Comparison of ENCODE assay signal across 1 cellular context in the genomic region with DNA sequence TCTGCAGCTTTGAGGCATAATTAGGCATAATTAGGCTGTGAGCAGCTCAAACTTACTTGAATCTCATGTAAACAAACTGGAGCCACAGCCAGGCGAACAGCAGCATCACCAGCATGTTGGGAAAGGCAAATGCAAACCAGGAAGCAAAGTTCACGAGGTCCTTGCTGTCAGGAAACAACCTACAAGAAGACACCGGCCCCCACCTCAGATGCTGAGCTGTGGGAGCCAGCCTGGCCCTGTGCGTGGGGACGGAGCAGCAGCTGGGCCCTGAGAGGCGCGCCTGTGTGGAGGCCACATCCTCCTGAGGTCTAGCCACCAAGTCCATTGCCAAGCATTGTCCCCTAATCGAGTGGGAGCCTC.
TF ChIP-seq lines count a peak whose summit lies in the region.

No MANE protein-coding gene starts in this region.

TF ChIP-seq in HepG2, 621 proteins besides CTCF, POLR2A, EP300 and RAD21 (continued from another document and continues in another):
- no peak for TF ChIP-seq BCLAF1 (IDR thresholded peaks at IDR 0.05)
- TF ChIP-seq TAF1 (CRISPR knock-in tag; IDR thresholded peaks at IDR 0.05) = no peak; the same call in 1 of the 2 replicates
- no peak for TF ChIP-seq ZNF652 (CRISPR knock-in tag; IDR thresholded peaks at IDR 0.05; ENCODE audit: borderline replicate concordance, low read depth)
- TF ChIP-seq FIP1L1 (IDR thresholded peaks at IDR 0.05; ENCODE audit: borderline replicate concordance, insufficient read depth, low read depth, low read length) = 0 out of 2 replicates have a peak, but pooled peaks have one; percentile 37
- peak; percentile 61; the same call in 1 of the 2 replicates for TF ChIP-seq HNF4A (CRISPR knock-in tag; IDR thresholded peaks at IDR 0.05)
- TF ChIP-seq IRX3 (CRISPR knock-in tag; IDR thresholded peaks at IDR 0.05; ENCODE audit: borderline replicate concordance, low read depth) = no peak
- TF ChIP-seq MBNL3 (CRISPR knock-in tag; conservative IDR thresholded peaks at IDR 0.05) = no peak
- TF ChIP-seq ZNF674 (CRISPR knock-in tag; IDR thresholded peaks at IDR 0.05; ENCODE audit: low read depth) = no peak
- TF ChIP-seq CCAR2 (optimal IDR thresholded peaks at IDR 0.05; ENCODE audit: low read depth, low read length) = no peak
- no peak for TF ChIP-seq ZNF274 (CRISPR knock-in tag; IDR thresholded peaks at IDR 0.05)
- no peak for TF ChIP-seq ZBTB46 (CRISPR knock-in tag; IDR thresholded peaks at IDR 0.05; ENCODE audit: borderline replicate concordance)
- no peak for TF ChIP-seq ZSCAN29 (CRISPR knock-in tag; conservative IDR thresholded peaks at IDR 0.05)
- TF ChIP-seq, protein P1, sequence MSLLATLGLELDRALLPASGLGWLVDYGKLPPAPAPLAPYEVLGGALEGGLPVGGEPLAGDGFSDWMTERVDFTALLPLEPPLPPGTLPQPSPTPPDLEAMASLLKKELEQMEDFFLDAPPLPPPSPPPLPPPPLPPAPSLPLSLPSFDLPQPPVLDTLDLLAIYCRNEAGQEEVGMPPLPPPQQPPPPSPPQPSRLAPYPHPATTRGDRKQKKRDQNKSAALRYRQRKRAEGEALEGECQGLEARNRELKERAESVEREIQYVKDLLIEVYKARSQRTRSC (CRISPR knock-in tag; IDR thresholded peaks at IDR 0.05; ENCODE audit: low read depth) = no peak
- no peak for TF ChIP-seq ZNF24 (IDR thresholded peaks at IDR 0.05)
- TF ChIP-seq ZNF724P (CRISPR knock-in tag; IDR thresholded peaks at IDR 0.05; ENCODE audit: borderline replicate concordance) = no peak
- TF ChIP-seq, protein P2, sequence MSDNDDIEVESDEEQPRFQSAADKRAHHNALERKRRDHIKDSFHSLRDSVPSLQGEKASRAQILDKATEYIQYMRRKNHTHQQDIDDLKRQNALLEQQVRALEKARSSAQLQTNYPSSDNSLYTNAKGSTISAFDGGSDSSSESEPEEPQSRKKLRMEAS (IDR thresholded peaks at IDR 0.05) = peak; percentile 43; the same call in 1 of the 2 replicates
- TF ChIP-seq NR2F6 (IDR thresholded peaks at IDR 0.05) = no peak
- TF ChIP-seq NR2F6 (CRISPR knock-in tag; IDR thresholded peaks at IDR 0.05) = no peak
- TF ChIP-seq ZFP90 (CRISPR knock-in tag; IDR thresholded peaks at IDR 0.05; ENCODE audit: borderline replicate concordance) = no peak
- TF ChIP-seq SIN3B (IDR thresholded peaks at IDR 0.05; ENCODE audit: low read length) = no peak
- no peak for TF ChIP-seq EHMT2 (IDR thresholded peaks at IDR 0.05; ENCODE audit: borderline replicate concordance, low read depth, low read length)
- no peak for TF ChIP-seq HOXA7 (CRISPR knock-in tag; IDR thresholded peaks at IDR 0.05)
- no peak for TF ChIP-seq ZNF780A (CRISPR knock-in tag; IDR thresholded peaks at IDR 0.05)
- TF ChIP-seq, protein P3, sequence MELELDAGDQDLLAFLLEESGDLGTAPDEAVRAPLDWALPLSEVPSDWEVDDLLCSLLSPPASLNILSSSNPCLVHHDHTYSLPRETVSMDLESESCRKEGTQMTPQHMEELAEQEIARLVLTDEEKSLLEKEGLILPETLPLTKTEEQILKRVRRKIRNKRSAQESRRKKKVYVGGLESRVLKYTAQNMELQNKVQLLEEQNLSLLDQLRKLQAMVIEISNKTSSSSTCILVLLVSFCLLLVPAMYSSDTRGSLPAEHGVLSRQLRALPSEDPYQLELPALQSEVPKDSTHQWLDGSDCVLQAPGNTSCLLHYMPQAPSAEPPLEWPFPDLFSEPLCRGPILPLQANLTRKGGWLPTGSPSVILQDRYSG (CRISPR knock-in tag; IDR thresholded peaks at IDR 0.05) = no peak
- no peak for TF ChIP-seq ZNF879 (CRISPR knock-in tag; IDR thresholded peaks at IDR 0.05)
- TF ChIP-seq SETDB1 (CRISPR knock-in tag; IDR thresholded peaks at IDR 0.05; ENCODE audit: borderline replicate concordance) = no peak
- no peak for TF ChIP-seq PBX2 (CRISPR knock-in tag; IDR thresholded peaks at IDR 0.05)
- no peak for TF ChIP-seq RXRB (CRISPR knock-in tag; IDR thresholded peaks at IDR 0.05; ENCODE audit: borderline replicate concordance)
- TF ChIP-seq, protein P4, sequence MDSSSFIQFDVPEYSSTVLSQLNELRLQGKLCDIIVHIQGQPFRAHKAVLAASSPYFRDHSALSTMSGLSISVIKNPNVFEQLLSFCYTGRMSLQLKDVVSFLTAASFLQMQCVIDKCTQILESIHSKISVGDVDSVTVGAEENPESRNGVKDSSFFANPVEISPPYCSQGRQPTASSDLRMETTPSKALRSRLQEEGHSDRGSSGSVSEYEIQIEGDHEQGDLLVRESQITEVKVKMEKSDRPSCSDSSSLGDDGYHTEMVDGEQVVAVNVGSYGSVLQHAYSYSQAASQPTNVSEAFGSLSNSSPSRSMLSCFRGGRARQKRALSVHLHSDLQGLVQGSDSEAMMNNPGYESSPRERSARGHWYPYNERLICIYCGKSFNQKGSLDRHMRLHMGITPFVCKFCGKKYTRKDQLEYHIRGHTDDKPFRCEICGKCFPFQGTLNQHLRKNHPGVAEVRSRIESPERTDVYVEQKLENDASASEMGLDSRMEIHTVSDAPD (CRISPR knock-in tag; IDR thresholded peaks at IDR 0.05) = no peak
- TF ChIP-seq, protein P5, sequence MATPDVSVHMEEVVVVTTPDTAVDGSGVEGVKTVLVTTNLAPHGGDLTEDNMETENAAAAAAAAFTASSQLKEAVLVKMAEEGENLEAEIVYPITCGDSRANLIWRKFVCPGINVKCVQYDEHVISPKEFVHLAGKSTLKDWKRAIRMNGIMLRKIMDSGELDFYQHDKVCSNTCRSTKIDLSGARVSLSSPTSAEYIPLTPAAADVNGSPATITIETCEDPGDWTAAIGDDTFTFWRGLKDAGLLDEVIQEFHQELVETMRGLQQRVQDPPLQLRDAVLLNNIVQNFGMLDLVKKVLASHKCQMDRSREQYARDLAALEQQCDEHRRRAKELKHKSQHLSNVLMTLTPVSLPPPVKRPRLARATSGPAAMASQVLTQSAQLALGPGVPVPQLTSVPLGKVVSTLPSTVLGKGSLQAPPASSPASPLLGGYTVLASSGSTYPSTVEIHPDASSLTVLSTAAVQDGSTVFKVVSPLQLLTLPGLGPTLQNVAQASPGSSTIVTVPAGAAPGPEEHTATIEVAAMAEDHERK (CRISPR knock-in tag; IDR thresholded peaks at IDR 0.05; ENCODE audit: low read depth) = no peak
- TF ChIP-seq SMARCE1 (IDR thresholded peaks at IDR 0.05; ENCODE audit: borderline replicate concordance) = no peak
- TF ChIP-seq ZNF232 (CRISPR knock-in tag; IDR thresholded peaks at IDR 0.05; ENCODE audit: borderline replicate concordance) = no peak
- no peak for TF ChIP-seq PTBP1 (IDR thresholded peaks at IDR 0.05; ENCODE audit: low read depth, low read length, poor library complexity, severe bottlenecking)
- TF ChIP-seq SRF (IDR thresholded peaks at IDR 0.05; ENCODE audit: low read depth, low read length) = no peak
- TF ChIP-seq KLF13 (CRISPR knock-in tag; IDR thresholded peaks at IDR 0.05) = no peak
- no peak for TF ChIP-seq ZNF580 (CRISPR knock-in tag; IDR thresholded peaks at IDR 0.05; ENCODE audit: borderline replicate concordance, low read depth)
- TF ChIP-seq MIER2 (CRISPR knock-in tag; IDR thresholded peaks at IDR 0.05) = no peak
- TF ChIP-seq ZNF33B (CRISPR knock-in tag; IDR thresholded peaks at IDR 0.05) = no peak
- TF ChIP-seq, protein P6, sequence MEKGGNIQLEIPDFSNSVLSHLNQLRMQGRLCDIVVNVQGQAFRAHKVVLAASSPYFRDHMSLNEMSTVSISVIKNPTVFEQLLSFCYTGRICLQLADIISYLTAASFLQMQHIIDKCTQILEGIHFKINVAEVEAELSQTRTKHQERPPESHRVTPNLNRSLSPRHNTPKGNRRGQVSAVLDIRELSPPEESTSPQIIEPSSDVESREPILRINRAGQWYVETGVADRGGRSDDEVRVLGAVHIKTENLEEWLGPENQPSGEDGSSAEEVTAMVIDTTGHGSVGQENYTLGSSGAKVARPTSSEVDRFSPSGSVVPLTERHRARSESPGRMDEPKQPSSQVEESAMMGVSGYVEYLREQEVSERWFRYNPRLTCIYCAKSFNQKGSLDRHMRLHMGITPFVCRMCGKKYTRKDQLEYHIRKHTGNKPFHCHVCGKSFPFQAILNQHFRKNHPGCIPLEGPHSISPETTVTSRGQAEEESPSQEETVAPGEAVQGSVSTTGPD (CRISPR knock-in tag; IDR thresholded peaks at IDR 0.05) = no peak
- no peak for TF ChIP-seq DNMT3B (CRISPR knock-in tag; conservative IDR thresholded peaks at IDR 0.05)
- TF ChIP-seq KDM6A (CRISPR knock-in tag; IDR thresholded peaks at IDR 0.05; ENCODE audit: low read depth) = no peak
- no peak for TF ChIP-seq ZMAT3 (CRISPR knock-in tag; conservative IDR thresholded peaks at IDR 0.05)
- no peak for TF ChIP-seq AHR (CRISPR knock-in tag; IDR thresholded peaks at IDR 0.05)
- TF ChIP-seq RBM39 (IDR thresholded peaks at IDR 0.05; ENCODE audit: low read depth, low read length, poor library complexity, severe bottlenecking) = no peak
- TF ChIP-seq IKZF4 (CRISPR knock-in tag; IDR thresholded peaks at IDR 0.05; ENCODE audit: borderline replicate concordance, low read depth, not compliant biosample characterization) = no peak
- TF ChIP-seq KAT2B (IDR thresholded peaks at IDR 0.05; ENCODE audit: borderline replicate concordance, low read depth, low read length) = no peak
- TF ChIP-seq AGO1 (IDR thresholded peaks at IDR 0.05; ENCODE audit: low read depth, low read length, poor library complexity, severe bottlenecking) = no peak
- no peak for TF ChIP-seq ZNF207 (IDR thresholded peaks at IDR 0.05; ENCODE audit: borderline replicate concordance)
- TF ChIP-seq HOMEZ (CRISPR knock-in tag; IDR thresholded peaks at IDR 0.05; ENCODE audit: low read depth) = no peak
- no peak for TF ChIP-seq SUZ12 (IDR thresholded peaks at IDR 0.05; ENCODE audit: low read depth, low read length)
- TF ChIP-seq ZNF367 (CRISPR knock-in tag; IDR thresholded peaks at IDR 0.05; ENCODE audit: borderline replicate concordance) = no peak
- no peak for TF ChIP-seq ZBTB43 (CRISPR knock-in tag; conservative IDR thresholded peaks at IDR 0.05)
- TF ChIP-seq ZMYM2 (CRISPR knock-in tag; IDR thresholded peaks at IDR 0.05) = no peak
- no peak for TF ChIP-seq ZNF234 (CRISPR knock-in tag; conservative IDR thresholded peaks at IDR 0.05)
- no peak for TF ChIP-seq RNF2 (conservative IDR thresholded peaks at IDR 0.05; ENCODE audit: low read depth)
